8 cellular contexts compared by ENCODE assay signal in the genomic region with DNA sequence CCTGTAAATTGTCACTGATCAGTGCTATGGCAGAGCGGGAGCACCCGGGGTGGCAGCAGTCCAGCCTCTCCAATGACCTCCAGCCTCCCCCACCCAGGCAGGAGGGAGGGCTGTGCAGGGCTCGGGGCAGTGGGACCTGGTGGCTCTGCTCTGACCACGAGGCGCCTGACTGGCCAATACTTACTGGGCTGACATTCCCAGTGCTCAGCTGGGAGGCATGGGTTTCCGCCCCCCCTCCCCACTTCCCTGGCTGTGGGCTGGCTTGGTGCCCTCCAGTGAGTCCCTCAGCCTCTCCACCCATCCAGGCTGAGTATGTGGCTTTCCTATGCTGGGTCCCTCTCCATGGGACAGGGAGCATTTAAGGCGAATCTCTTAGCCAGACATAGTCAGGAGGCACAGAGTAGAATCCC. TPM values are rescaled to one million over a fixed set of nuclear protein-coding genes. Genes with fewer than 3 reads are reported as not detected.
DNase-seq lines count a peak whose midpoint lies in the region; ATAC-seq and TF ChIP-seq lines count a peak whose summit lies in the region.

No MANE protein-coding gene starts in this region.

- TF ChIP-seq CTCF in lower lobe of right lung (IDR thresholded peaks at IDR 0.05) = no peak

- in situ Hi-C loops in ACHN (cut with HindIII; ENCODE audit: low pct_ligation_motif_present, low pct_unique_long_range_greater_than_20kb, low sequenced_read_pairs) = no loop called here

- H3K27ac ChIP-seq in cingulate gyrus (ENCODE audit: low read depth, low read length) (peak overlapping the region; percentile 2), lower lobe of right lung (peak overlapping the region; percentile 96), thymus (ENCODE audit: low read depth) (no peak overlapping the region)

- intact Hi-C loops in lower lobe of right lung (cut with DNase I) = no loop called here

- H3K4me1 ChIP-seq in lower lobe of right lung = peaks cover 76% of the 10 kb centered on the region
- peaks cover 53% of the 10 kb centered on the region for H3K4me1 ChIP-seq in thymus (ENCODE audit: control insufficient read depth, insufficient read depth, low read length)

- ATAC-seq in lower lobe of right lung (no peak), HG03469 (IDR thresholded peaks at IDR 0.05; ENCODE audit: unreplicated experiment) (no peak)

- H3K36me3 ChIP-seq in lower lobe of right lung (peaks cover 38% of the 10 kb centered on the region), thymus (ENCODE audit: control insufficient read depth, insufficient read depth) (peaks cover 24% of the 10 kb centered on the region)

- 94% methylated on average over 7 of the region's 7 CpGs for WGBS in thymus

- no peaks in the 10 kb centered on the region for H3K27me3 ChIP-seq in lower lobe of right lung (ENCODE audit: low read depth)
- H3K27me3 ChIP-seq in thymus (ENCODE audit: control insufficient read depth, insufficient read depth) = peaks cover 5% of the 10 kb centered on the region

- no peaks in the 10 kb centered on the region for H3K9me3 ChIP-seq in lower lobe of right lung
- no peaks in the 10 kb centered on the region for H3K9me3 ChIP-seq in thymus (ENCODE audit: control insufficient read depth)

- DNase-seq in ACHN = peak; percentile 88
- peak; percentile 66 for DNase-seq in NCI-H226
- peak; percentile 66 for DNase-seq in lower lobe of right lung
- DNase-seq in NCI-H1105 treated with DMSO at 0.1 percent for 48 hours (lab: John Stamatoyannopoulos, UW) = no peak
- no peak for DNase-seq in DMS 273 (lab: John Stamatoyannopoulos, UW; ENCODE audit: unreplicated experiment)

- peak overlapping the region; percentile 94 for H3K4me3 ChIP-seq in lower lobe of right lung
- peak overlapping the region; percentile 70 for H3K4me3 ChIP-seq in thymus (ENCODE audit: low read length)

RNA-seq across cellular contexts. Expression of gene SOCS3, which starts 2.7 kb away (rescaled TPM):
- total RNA-seq in lower lobe of right lung = 69.5 TPM
- 126 TPM for polyA plus RNA-seq in thymus

RNA-seq across cellular contexts. Expression of gene PGS1, which starts 21.3 kb away (rescaled TPM):
- total RNA-seq in lower lobe of right lung = 90.9 TPM
- 32.1 TPM for polyA plus RNA-seq in thymus

Comparison
In these comparisons a context has a peak if more than half of its experiments do, and no peak if none do; other contexts are left out.
1. DNase-seq: peak in ACHN (single experiment), NCI-H226 (single experiment) and lower lobe of right lung (single experiment); none in NCI-H1105 treated with DMSO at 0.1 percent for 48 hours (single experiment) and DMS 273 (single experiment).